In the genomic region with DNA sequence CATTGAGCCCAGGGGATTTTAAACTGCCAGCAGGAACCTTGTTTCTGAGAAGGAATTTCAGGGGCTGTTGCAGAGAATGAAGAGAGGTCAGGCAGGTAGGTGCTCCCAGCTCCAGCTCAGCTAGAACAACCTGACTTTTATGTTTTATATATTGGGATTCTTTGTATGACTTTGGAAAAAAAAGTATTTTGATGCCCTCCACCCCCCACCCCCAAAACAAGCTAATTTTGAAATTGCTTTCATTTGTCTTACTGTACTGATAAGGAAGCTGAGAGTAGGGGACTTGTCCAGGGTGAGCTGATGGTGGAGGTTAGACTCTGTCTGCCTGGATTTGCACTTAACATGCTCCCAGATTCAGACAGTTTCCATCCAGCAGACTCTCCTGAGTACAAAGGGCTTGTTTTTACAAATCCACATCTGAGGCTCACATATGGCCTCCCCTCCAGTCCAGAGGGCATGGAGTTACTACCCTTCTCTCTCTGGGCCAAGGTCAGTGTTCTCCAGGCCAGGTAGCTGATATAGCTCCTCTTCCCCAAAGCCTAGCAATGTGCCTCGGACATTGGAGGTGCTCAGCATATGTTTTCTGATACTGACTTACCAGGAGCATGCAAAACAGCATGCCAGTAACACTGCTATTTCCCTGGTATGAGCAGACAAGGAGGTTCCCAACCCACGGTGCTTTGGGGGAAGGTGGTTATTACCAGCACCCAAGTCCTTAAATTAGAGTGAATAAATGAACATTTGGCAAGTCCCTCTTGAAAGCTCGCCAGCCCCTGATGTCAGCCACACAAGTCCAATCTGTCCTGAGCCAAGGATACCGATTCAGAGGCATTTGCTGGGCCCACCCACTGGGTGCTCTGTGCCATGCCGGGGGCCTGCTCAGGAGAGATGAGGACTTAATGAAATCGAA, we compare ENCODE assay signal across 13 cellular contexts. TPM values are rescaled to one million over a fixed set of nuclear protein-coding genes. Genes with fewer than 3 reads are reported as not detected.
DNase-seq lines count a peak whose midpoint lies in the region; ATAC-seq and TF ChIP-seq lines count a peak whose summit lies in the region.
"Had no signal": no experiment of that assay in that cellular context is flagged by ENCODE, and none has a peak within 500 bp of the region (broad histone marks: within the 10 kb centered on the region; RNA-seq: fewer than 3 reads in every experiment).

No MANE protein-coding gene starts in this region.

- H2AFZ ChIP-seq in HCT116 (ENCODE audit: low read depth, low read length, poor library complexity, severe bottlenecking) (peak overlapping the region; percentile 92), MM.1S (ENCODE audit: low read length) (no peak overlapping the region)

- ATAC-seq in HCT116 (no peak), RWPE2 (ENCODE audit: low read depth) (no peak)
- ATAC-seq: gastroesophageal sphincter had no signal

- H3K27me3 ChIP-seq in HCT116 (ENCODE audit: insufficient read depth, low read length) (no peaks in the 10 kb centered on the region), RWPE2 (ENCODE audit: insufficient read depth, poor library complexity, severe bottlenecking) (no peaks in the 10 kb centered on the region), MM.1S (replicated peaks; ENCODE audit: insufficient read depth, low read length) (peaks cover 78% of the 10 kb centered on the region)
- H3K27me3 ChIP-seq: gastroesophageal sphincter had no signal

- H3K79me2 ChIP-seq in HCT116 (ENCODE audit: insufficient read depth, low read length) (no peaks in the 10 kb centered on the region), MM.1S (ENCODE audit: low read length) (no peaks in the 10 kb centered on the region)

- RAD21 ChIA-PET in HCT116 (lab: Charles Lee; ENCODE audit: low non-redundant PET in 1 of 2, low total read pairs in 2 of 2, uncharacterized antibody in 2 of 2, unreplicated experiment in 2 of 2) = interaction anchor here in 1 of 2 experiments (0.7 kb wide), 1 partner anchor 143 kb away, joined by 7 read pairs; no protein-coding TSS in a partner anchor

- H3K4me2 ChIP-seq in HCT116 (ENCODE audit: low read length) (peak overlapping the region; percentile 99), MM.1S (ENCODE audit: low read depth, low read length) (no peak overlapping the region)

- POLR2A ChIA-PET in HCT116 (lab: Charles Lee) = interaction anchor here (0.9 to 1.4 kb wide), 2 partner anchors 75 to 119 kb away, joined by 3 to 4 read pairs; a partner anchor contains a TSS

- no peak for TF ChIP-seq RAD21 in HCT116 (IDR thresholded peaks at IDR 0.05; ENCODE audit: low read depth)

- H3K9me3 ChIP-seq in HCT116 (ENCODE audit: control insufficient read depth in 1 of 2, insufficient read depth in 1 of 2, low read depth in 1 of 2, low read length in 2 of 2) = no peaks in the 10 kb centered on the region
- H3K9me3 ChIP-seq in RWPE2 (ENCODE audit: severe bottlenecking) = no peaks in the 10 kb centered on the region
- no peaks in the 10 kb centered on the region for H3K9me3 ChIP-seq in MM.1S (replicated peaks; ENCODE audit: insufficient read depth, low read length)
- H3K9me3 ChIP-seq: gastroesophageal sphincter had no signal

- no peaks in the 10 kb centered on the region for H3K9me2 ChIP-seq in HCT116 (ENCODE audit: insufficient read depth)
- H3K9me2 ChIP-seq in MM.1S (replicated peaks; ENCODE audit: insufficient read depth, low read length) = no peaks in the 10 kb centered on the region

- H3K27ac ChIP-seq in HCT116 (ENCODE audit: low read depth, low read length) = no peak overlapping the region; the same call in 1 of the 2 replicates
- peak overlapping the region; percentile 94 for H3K27ac ChIP-seq in RWPE2 (ENCODE audit: poor library complexity, severe bottlenecking)
- H3K27ac ChIP-seq in skin epidermis = peak overlapping the region in 13 of 21 experiments; percentile 55 to 90 (median 87)
- H3K27ac ChIP-seq in MM.1S (ENCODE audit: low read length) = no peak overlapping the region
- H3K27ac ChIP-seq: C4-2B had no signal

- H3K36me3 ChIP-seq in HCT116 (ENCODE audit: control insufficient read depth in 1 of 2, insufficient read depth in 2 of 2, low read length in 2 of 2) = no peaks in the 10 kb centered on the region
- no peaks in the 10 kb centered on the region for H3K36me3 ChIP-seq in RWPE2 (ENCODE audit: low read depth)
- H3K36me3 ChIP-seq in MM.1S (replicated peaks; ENCODE audit: insufficient read depth, low read length) = no peaks in the 10 kb centered on the region
- H3K36me3 ChIP-seq: gastroesophageal sphincter had no signal

- BruUV-seq in HCT116 (replicated peaks; lab: Mats Ljungman, UMichigan) = no TSS peak

- H3K9ac ChIP-seq in HCT116 (ENCODE audit: low read length) (peak overlapping the region; percentile 54), MM.1S (ENCODE audit: low read length) (no peak overlapping the region)

- H3K4me1 Mint-ChIP-seq in activated T-helper 2 cell treated with anti-CD3 and anti-CD28 coated beads, Interferon-gamma antibody, Interleukin-2, Interleukin-4, amounts not matched to agents 10 μg/mL and 5 μg/mL and 100 μg/mL, durations not matched to agents 14 hours and 24 hours and 36 hours (ENCODE audit: low read depth) = peaks cover 9% of the 10 kb centered on the region

- no peaks in the 10 kb centered on the region for H3F3A ChIP-seq in MM.1S (ENCODE audit: insufficient read depth, low read length)

- CTCF ChIA-PET in HCT116 (lab: Charles Lee) = interaction anchor here (1.5 kb wide), 1 partner anchor 14 kb away, joined by 12 read pairs; a partner anchor contains a TSS

- intact Hi-C loops in HCT116 (cut with micrococcal nuclease) = loop anchor here (5.0 kb wide), 2 partner anchors 73 to 93 kb away; a partner anchor contains a TSS
- intact Hi-C loops in activated T-helper 2 cell treated with anti-CD3 and anti-CD28 coated beads, Interferon-gamma antibody, Interleukin-2, Interleukin-4, amounts not matched to agents 10 μg/mL and 5 μg/mL and 100 μg/mL, durations not matched to agents 14 hours and 24 hours and 36 hours (cut with micrococcal nuclease) = no loop called here

- H3K9me3 Mint-ChIP-seq in activated T-helper 2 cell treated with anti-CD3 and anti-CD28 coated beads, Interferon-gamma antibody, Interleukin-2, Interleukin-4, amounts not matched to agents 10 μg/mL and 5 μg/mL and 100 μg/mL, durations not matched to agents 14 hours and 24 hours and 36 hours = no peaks in the 10 kb centered on the region

- no peak for DNase-seq in HCT116 (ENCODE audit: low read depth, low spot score)
- DNase-seq in RWPE2 (ENCODE audit: low spot score) = no peak
- DNase-seq in fibroblast of peridontal ligament (ENCODE audit: extremely low read depth) = peak; percentile 27
- DNase-seq in activated T-helper 2 cell treated with anti-CD3 and anti-CD28 coated beads, Interferon-gamma antibody, Interleukin-2, Interleukin-4, amounts not matched to agents 10 μg/mL and 5 μg/mL and 100 μg/mL, durations not matched to agents 14 hours and 24 hours and 36 hours (ENCODE audit: low spot score) = no peak
- DNase-seq in GM20000 (ENCODE audit: low spot score) = no peak
- DNase-seq in MM.1S = no peak
- DNase-seq: activated CD4-positive, CD25-positive, alpha-beta regulatory T cell; activated CD8-positive, alpha-beta memory T cell treated with anti-CD3 and anti-CD28 coated beads, Interleukin-2, amount 50 U/mL, for 48 hours; Kasumi-1; stimulated activated naive CD4-positive, alpha-beta T cell treated with Interleukin-2 at 50 U/mL for 16 hours had no signal

- H3K27me3 Mint-ChIP-seq in activated T-helper 2 cell treated with anti-CD3 and anti-CD28 coated beads, Interferon-gamma antibody, Interleukin-2, Interleukin-4, amounts not matched to agents 10 μg/mL and 5 μg/mL and 100 μg/mL, durations not matched to agents 14 hours and 24 hours and 36 hours (ENCODE audit: low read depth) = peaks cover 2% of the 10 kb centered on the region

- H4K20me1 ChIP-seq in HCT116 (ENCODE audit: insufficient read depth) (no peaks in the 10 kb centered on the region), MM.1S (ENCODE audit: insufficient read depth, low read length) (no peaks in the 10 kb centered on the region)

- H3K36me3 Mint-ChIP-seq in activated T-helper 2 cell treated with anti-CD3 and anti-CD28 coated beads, Interferon-gamma antibody, Interleukin-2, Interleukin-4, amounts not matched to agents 10 μg/mL and 5 μg/mL and 100 μg/mL, durations not matched to agents 14 hours and 24 hours and 36 hours (ENCODE audit: low read depth) = no peaks in the 10 kb centered on the region

- H3K4me1 ChIP-seq in HCT116 (ENCODE audit: control insufficient read depth in 1 of 2, insufficient read depth in 2 of 2, low read length in 2 of 2) (peaks cover 22 to 44% of the 10 kb centered on the region in 2 experiments), RWPE2 (ENCODE audit: insufficient read depth, poor library complexity, severe bottlenecking) (peaks cover 14% of the 10 kb centered on the region), MM.1S (ENCODE audit: low read length) (peaks cover 7% of the 10 kb centered on the region; the same call in 1 of the 2 replicates)

- H3K4me3 ChIP-seq in HCT116 (replicated peaks in 1 of 2; ENCODE audit: low read depth in 1 of 2, low read length in 2 of 2) (no peak overlapping the region), RWPE2 (ENCODE audit: severe bottlenecking) (no peak overlapping the region), skin epidermis (no peak overlapping the region), MM.1S (ENCODE audit: low read length) (no peak overlapping the region)
- H3K4me3 ChIP-seq: gastroesophageal sphincter had no signal

- TF ChIP-seq POLR2A in HCT116 (IDR thresholded peaks at IDR 0.05; ENCODE audit: borderline replicate concordance, extremely low read depth, insufficient read depth, insufficient read length) = no peak

- TF ChIP-seq CTCF in HCT116 (IDR thresholded peaks at IDR 0.05 in 2 of 3, conservative IDR thresholded peaks at IDR 0.05 in 1 of 3; ENCODE audit: borderline replicate concordance in 1 of 3, insufficient read depth in 1 of 3, low read depth in 2 of 3, low read length in 2 of 3) (no peak), RWPE2 (IDR thresholded peaks at IDR 0.05; ENCODE audit: poor library complexity, severe bottlenecking) (no peak), GM20000 (IDR thresholded peaks at IDR 0.05; ENCODE audit: extremely low read depth, missing control alignments) (no peak), MM.1S (IDR thresholded peaks at IDR 0.05; ENCODE audit: low read length) (no peak)

- no peak overlapping the region for H3K27ac Mint-ChIP-seq in activated T-helper 2 cell treated with anti-CD3 and anti-CD28 coated beads, Interferon-gamma antibody, Interleukin-2, Interleukin-4, amounts not matched to agents 10 μg/mL and 5 μg/mL and 100 μg/mL, durations not matched to agents 14 hours and 24 hours and 36 hours

- H3K4me3 Mint-ChIP-seq in activated T-helper 2 cell treated with anti-CD3 and anti-CD28 coated beads, Interferon-gamma antibody, Interleukin-2, Interleukin-4, amounts not matched to agents 10 μg/mL and 5 μg/mL and 100 μg/mL, durations not matched to agents 14 hours and 24 hours and 36 hours (ENCODE audit: low read depth) = no peak overlapping the region

RNA-seq across cellular contexts. Expression of a gene that starts 11.3 kb away (rescaled TPM):
- 1.6 TPM for total RNA-seq in HCT116 (2021; ENCODE audit: unreplicated experiment)
- polyA plus RNA-seq in HCT116 (2012) = 0.49 and 0.56 TPM in 2 replicates
- 0.57 and 0.97 TPM in 2 replicates for total RNA-seq in activated T-helper 2 cell treated with anti-CD3 and anti-CD28 coated beads, Interferon-gamma antibody, Interleukin-2, Interleukin-4, amounts not matched to agents 10 μg/mL and 5 μg/mL and 100 μg/mL, durations not matched to agents 14 hours and 24 hours and 36 hours

RNA-seq across cellular contexts. Expression of a gene that starts 14.1 kb away (rescaled TPM):
- total RNA-seq in HCT116 (2021; ENCODE audit: unreplicated experiment) = 8.6 TPM
- 8.6 and 9.5 TPM in 2 replicates for polyA plus RNA-seq in HCT116 (2012)
- 2.9 and 3.3 TPM in 2 replicates for total RNA-seq in activated T-helper 2 cell treated with anti-CD3 and anti-CD28 coated beads, Interferon-gamma antibody, Interleukin-2, Interleukin-4, amounts not matched to agents 10 μg/mL and 5 μg/mL and 100 μg/mL, durations not matched to agents 14 hours and 24 hours and 36 hours

RNA-seq across cellular contexts. Expression of a gene that starts 34.3 kb away (rescaled TPM):
- 26.0 TPM for total RNA-seq in HCT116 (2021; ENCODE audit: unreplicated experiment)
- 27.7 TPM in 2 replicates for polyA plus RNA-seq in HCT116 (2012)
- total RNA-seq in activated T-helper 2 cell treated with anti-CD3 and anti-CD28 coated beads, Interferon-gamma antibody, Interleukin-2, Interleukin-4, amounts not matched to agents 10 μg/mL and 5 μg/mL and 100 μg/mL, durations not matched to agents 14 hours and 24 hours and 36 hours = 48.2 and 51.8 TPM in 2 replicates

RNA-seq across cellular contexts. Expression of a gene that starts 41.6 kb away (rescaled TPM):
- total RNA-seq in HCT116 (2021; ENCODE audit: unreplicated experiment) = 26.9 TPM
- 16.1 and 18.5 TPM in 2 replicates for polyA plus RNA-seq in HCT116 (2012)
- total RNA-seq in activated T-helper 2 cell treated with anti-CD3 and anti-CD28 coated beads, Interferon-gamma antibody, Interleukin-2, Interleukin-4, amounts not matched to agents 10 μg/mL and 5 μg/mL and 100 μg/mL, durations not matched to agents 14 hours and 24 hours and 36 hours = 28.9 TPM in 2 replicates

RNA-seq across cellular contexts. Expression of a gene that starts 50.2 kb away (rescaled TPM):
- total RNA-seq in HCT116 (2021; ENCODE audit: unreplicated experiment) = 9.0 TPM
- polyA plus RNA-seq in HCT116 (2012) = 8.1 and 8.7 TPM in 2 replicates
- total RNA-seq in activated T-helper 2 cell treated with anti-CD3 and anti-CD28 coated beads, Interferon-gamma antibody, Interleukin-2, Interleukin-4, amounts not matched to agents 10 μg/mL and 5 μg/mL and 100 μg/mL, durations not matched to agents 14 hours and 24 hours and 36 hours = 14.2 and 17.4 TPM in 2 replicates

Comparison
In these comparisons a context has a peak if more than half of its experiments do, and no peak if none do; other contexts are left out.
1. H3K27ac ChIP-seq: peak in RWPE2 (single experiment) and skin epidermis (13 of 21); none in HCT116 (single experiment) and MM.1S (single experiment).